In genomic region chr21:37435120-37435519, GRCh38 we compare ENCODE assay signal across 8 cellular contexts.
DNase-seq lines count a peak whose midpoint lies in the region; ATAC-seq, FAIRE-seq and TF ChIP-seq lines count a peak whose summit lies in the region.

No MANE protein-coding gene starts in this region.

- peak; percentile 93 for FAIRE-seq in islet of Langerhans (lab: Jason Lieb, UNC)

- H3K4me3 ChIP-seq in SK-N-MC: peak overlapping the region; percentile 57

- H3K9me3 Mint-ChIP-seq in stimulated activated naive B cell treated with anti-CD40 and anti-IgM and Interleukin-4, amounts not matched to agents 10 μg/mL and 1 μg/mL and 100 μg/mL, for 72 hours: no peaks in the 10 kb centered on the region
- peaks cover 8% of the 10 kb centered on the region for H3K9me3 Mint-ChIP-seq in mesothelial cell of epicardium

- no peak overlapping the region for H3K9ac ChIP-seq in SK-N-MC (ENCODE audit: insufficient read length)

- H3K9me3 ChIP-seq in SK-N-MC (ENCODE audit: low read depth, low read length): no peaks in the 10 kb centered on the region

- DNase-seq in GM03348 (ENCODE audit: low spot score) (peak; percentile 70), M059J (ENCODE audit: low read depth) (peak; percentile 45), SK-N-MC (ENCODE audit: low read depth, low spot score) (peak; percentile 71), cerebellar nuclear complex (lab: John Stamatoyannopoulos, UW) (peak; percentile 91 to 93), mesothelial cell of epicardium (ENCODE audit: low spot score in 2 of 2, unreplicated experiment in 2 of 2) (no peak)
- no peak for DNase-seq in stimulated activated naive B cell treated with anti-CD40 and anti-IgM and Interleukin-4, amounts not matched to agents 10 μg/mL and 1 μg/mL and 100 μg/mL, for 72 hours

- H3K4me1 Mint-ChIP-seq in stimulated activated naive B cell treated with anti-CD40 and anti-IgM and Interleukin-4, amounts not matched to agents 10 μg/mL and 1 μg/mL and 100 μg/mL, for 72 hours: peaks cover 34 to 42% of the 10 kb centered on the region in 2 donors
- H3K4me1 Mint-ChIP-seq in mesothelial cell of epicardium: peaks cover 13% of the 10 kb centered on the region

- no peak overlapping the region for H3K4me3 Mint-ChIP-seq in stimulated activated naive B cell treated with anti-CD40 and anti-IgM and Interleukin-4, amounts not matched to agents 10 μg/mL and 1 μg/mL and 100 μg/mL, for 72 hours
- H3K4me3 Mint-ChIP-seq in mesothelial cell of epicardium: no peak overlapping the region

- H3K27me3 Mint-ChIP-seq in stimulated activated naive B cell treated with anti-CD40 and anti-IgM and Interleukin-4, amounts not matched to agents 10 μg/mL and 1 μg/mL and 100 μg/mL, for 72 hours: no peaks in the 10 kb centered on the region
- H3K27me3 Mint-ChIP-seq in mesothelial cell of epicardium (ENCODE audit: low read depth): no peaks in the 10 kb centered on the region

- peaks cover 34% of the 10 kb centered on the region for H3K36me3 ChIP-seq in SK-N-MC (ENCODE audit: insufficient read depth, low read length)

- no peak overlapping the region for H3K27ac Mint-ChIP-seq in stimulated activated naive B cell treated with anti-CD40 and anti-IgM and Interleukin-4, amounts not matched to agents 10 μg/mL and 1 μg/mL and 100 μg/mL, for 72 hours
- H3K27ac Mint-ChIP-seq in mesothelial cell of epicardium: no peak overlapping the region

- peak overlapping the region; percentile 79 for H3K27ac ChIP-seq in SK-N-MC

- ATAC-seq in stimulated activated naive B cell treated with anti-CD40 and anti-IgM and Interleukin-4, amounts not matched to agents 10 μg/mL and 1 μg/mL and 100 μg/mL, for 72 hours (replicated peaks): peak; percentile 96 to 99
- ATAC-seq in GM19397 (IDR thresholded peaks at IDR 0.05; ENCODE audit: unreplicated experiment): no peak

- peaks cover 19 to 42% of the 10 kb centered on the region in 2 donors for H3K36me3 Mint-ChIP-seq in stimulated activated naive B cell treated with anti-CD40 and anti-IgM and Interleukin-4, amounts not matched to agents 10 μg/mL and 1 μg/mL and 100 μg/mL, for 72 hours
- H3K36me3 Mint-ChIP-seq in mesothelial cell of epicardium: peaks cover 8% of the 10 kb centered on the region

- TF ChIP-seq CTCF in mesothelial cell of epicardium (IDR thresholded peaks at IDR 0.05; ENCODE audit: unreplicated experiment): no peak

Comparison
In these comparisons a context has a peak if more than half of its experiments do, and no peak if none do; other contexts are left out.
1. DNase-seq: peak in GM03348 (single experiment), M059J (single experiment), SK-N-MC (single experiment) and cerebellar nuclear complex (2 of 2); none in stimulated activated naive B cell treated with anti-CD40 and anti-IgM and Interleukin-4, amounts not matched to agents 10 μg/mL and 1 μg/mL and 100 μg/mL, for 72 hours (single experiment) and mesothelial cell of epicardium (0 of 2).